ENCODE assay signal across 10 cellular contexts in genomic region chr10:45558406-45558805, GRCh38.
DNase-seq lines count a peak whose midpoint lies in the region; ATAC-seq and TF ChIP-seq lines count a peak whose summit lies in the region.
"Had no signal": no experiment of that assay in that cellular context is flagged by ENCODE, and none has a peak within 500 bp of the region (broad histone marks: within the 10 kb centered on the region; RNA-seq: fewer than 3 reads in every experiment).

No MANE protein-coding gene starts in this region.

- ATAC-seq in CD8-positive, alpha-beta T cell = no peak
- peak; percentile 37 for ATAC-seq in activated CD8-positive, alpha-beta T cell treated with anti-CD3 and anti-CD28 coated beads, Interleukin-2, amount 10 ng/mL, durations not matched to agents 7 days and 5 days
- ATAC-seq in naive B cell (ENCODE audit: low read depth in 2 of 2) = no peak
- no peak for ATAC-seq in GM19452 (IDR thresholded peaks at IDR 0.05; ENCODE audit: unreplicated experiment)
- ATAC-seq: heart right ventricle had no signal

- DNase-seq in CD8-positive, alpha-beta T cell = no peak
- DNase-seq in HL-60 (ENCODE audit: low read depth in 1 of 2, low spot score in 1 of 2) = peak in 1 of 2 experiments; percentile 25
- no peak for DNase-seq in activated CD8-positive, alpha-beta T cell treated with anti-CD3 and anti-CD28 coated beads, Interleukin-2, amount 10 ng/mL, durations not matched to agents 7 days and 5 days
- no peak for DNase-seq in naive B cell
- DNase-seq in stimulated activated CD4-positive, alpha-beta T cell treated with anti-CD3 and anti-CD28 coated beads, Interleukin-2, amount 100 ng/mL, for 24 hours = no peak
- DNase-seq in mammary epithelial cell = no peak
- DNase-seq: heart right ventricle, NCI-H1436 treated with DMSO at 0.1 percent for 48 hours, OCI-M1 had no signal

- no peak for TF ChIP-seq CTCF in CD8-positive, alpha-beta T cell (IDR thresholded peaks at IDR 0.05)
- TF ChIP-seq CTCF in HL-60 (IDR thresholded peaks at IDR 0.05; ENCODE audit: insufficient read depth, low read length) (no peak), mammary epithelial cell (conservative IDR thresholded peaks at IDR 0.05 in 1 of 2, IDR thresholded peaks at IDR 0.05 in 1 of 2; ENCODE audit: extremely low read depth in 1 of 2, insufficient read depth in 1 of 2, low read depth in 1 of 2, low read length in 2 of 2) (no peak)

- POLR2A ChIA-PET in CD8-positive, alpha-beta T cell (lab: Charles Lee) = no interaction called here
- POLR2A ChIA-PET in activated CD8-positive, alpha-beta T cell treated with anti-CD3 and anti-CD28 coated beads, Interleukin-2, amount 10 ng/mL, durations not matched to agents 7 days and 5 days (lab: Charles Lee) = no interaction called here

- H3K27me3 Mint-ChIP-seq in CD8-positive, alpha-beta T cell (ENCODE audit: low read depth) = no peaks in the 10 kb centered on the region
- no peaks in the 10 kb centered on the region for H3K27me3 Mint-ChIP-seq in activated CD8-positive, alpha-beta T cell treated with anti-CD3 and anti-CD28 coated beads, Interleukin-2, amount 10 ng/mL, durations not matched to agents 7 days and 5 days (ENCODE audit: low read depth)
- H3K27me3 Mint-ChIP-seq in naive B cell = no peaks in the 10 kb centered on the region

- H2AFZ ChIP-seq in mammary epithelial cell (ENCODE audit: low read depth, low read length) = no peak overlapping the region

- WGBS in mammary epithelial cell (ENCODE audit: low coverage, missing lambda C conversion rate) = 84% methylated on average over 7 of the region's 7 CpGs

- H3K27me3 ChIP-seq in CD8-positive, alpha-beta T cell (ENCODE audit: insufficient read depth, low read length) = no peaks in the 10 kb centered on the region
- H3K27me3 ChIP-seq in HL-60 (ENCODE audit: insufficient read depth, poor library complexity, severe bottlenecking) (no peaks in the 10 kb centered on the region), mammary epithelial cell (ENCODE audit: insufficient read depth, low read length) (no peaks in the 10 kb centered on the region)
- H3K27me3 ChIP-seq: heart right ventricle had no signal

- in situ Hi-C loops in mammary epithelial cell (cut with MboI; ENCODE audit: low sequenced_read_pairs in 2 of 2) = no loop called here

- CTCF ChIA-PET in CD8-positive, alpha-beta T cell (lab: Charles Lee) = no interaction called here
- CTCF ChIA-PET in activated CD8-positive, alpha-beta T cell treated with anti-CD3 and anti-CD28 coated beads, Interleukin-2, amount 10 ng/mL, durations not matched to agents 7 days and 5 days (lab: Charles Lee) = no interaction called here
- CTCF ChIA-PET in mammary epithelial cell (lab: Charles Lee; ENCODE audit: low non-redundant PET) = no interaction called here

- no peaks in the 10 kb centered on the region for H3K36me3 ChIP-seq in CD8-positive, alpha-beta T cell (ENCODE audit: insufficient read depth, low read length)
- no peaks in the 10 kb centered on the region for H3K36me3 ChIP-seq in mammary epithelial cell (ENCODE audit: insufficient read depth, low read length)

- peak overlapping the region; percentile 16 for H3K27ac Mint-ChIP-seq in CD8-positive, alpha-beta T cell
- peak overlapping the region; percentile 59 for H3K27ac Mint-ChIP-seq in activated CD8-positive, alpha-beta T cell treated with anti-CD3 and anti-CD28 coated beads, Interleukin-2, amount 10 ng/mL, durations not matched to agents 7 days and 5 days
- peak overlapping the region in 4 of 6 donors; percentile 22 to 87 (median 36) for H3K27ac Mint-ChIP-seq in naive B cell

- no peaks in the 10 kb centered on the region for H3K9me3 Mint-ChIP-seq in CD8-positive, alpha-beta T cell
- no peaks in the 10 kb centered on the region for H3K9me3 Mint-ChIP-seq in activated CD8-positive, alpha-beta T cell treated with anti-CD3 and anti-CD28 coated beads, Interleukin-2, amount 10 ng/mL, durations not matched to agents 7 days and 5 days (ENCODE audit: insufficient read depth)
- peaks cover 0 to 2% (median 0%) of the 10 kb centered on the region in 7 donors for H3K9me3 Mint-ChIP-seq in naive B cell

- H3K4me1 ChIP-seq in CD8-positive, alpha-beta T cell (ENCODE audit: insufficient read depth, low read length) = peaks cover 34% of the 10 kb centered on the region
- peaks cover 3% of the 10 kb centered on the region for H3K4me1 ChIP-seq in mammary epithelial cell (ENCODE audit: insufficient read depth, low read length)

- peaks cover 3% of the 10 kb centered on the region for H3K79me2 ChIP-seq in mammary epithelial cell (ENCODE audit: insufficient read depth, low read length)

- BruUV-seq in mammary epithelial cell (replicated peaks; lab: Mats Ljungman, UMichigan) = no TSS peak

- intact Hi-C loops in CD8-positive, alpha-beta T cell (cut with DNase I, micrococcal nuclease) = no loop called here
- intact Hi-C loops in mammary epithelial cell (cut with micrococcal nuclease) = no loop called here

- dilution Hi-C loops in mammary epithelial cell (cut with HindIII; ENCODE audit: low sequenced_read_pairs) = no loop called here

- no peak overlapping the region for H3K9ac ChIP-seq in mammary epithelial cell (ENCODE audit: insufficient read depth, low read length)

- no peaks in the 10 kb centered on the region for H4K20me1 ChIP-seq in mammary epithelial cell (ENCODE audit: insufficient read depth, low read length)

- H3K27ac ChIP-seq in CD8-positive, alpha-beta T cell (ENCODE audit: low read depth, low read length) = no peak overlapping the region
- H3K27ac ChIP-seq in HL-60 (replicated peaks) (peak overlapping the region; percentile 60; the same call in 1 of the 2 replicates), mammary epithelial cell (ENCODE audit: insufficient read depth, low read depth, low read length) (no peak overlapping the region)

- H3K4me3 Mint-ChIP-seq in CD8-positive, alpha-beta T cell = peak overlapping the region; percentile 26
- peak overlapping the region; percentile 27 for H3K4me3 Mint-ChIP-seq in activated CD8-positive, alpha-beta T cell treated with anti-CD3 and anti-CD28 coated beads, Interleukin-2, amount 10 ng/mL, durations not matched to agents 7 days and 5 days
- peak overlapping the region in 6 of 8 donors; percentile 2 to 65 (median 32) for H3K4me3 Mint-ChIP-seq in naive B cell

- peaks cover 43% of the 10 kb centered on the region for H3K4me1 Mint-ChIP-seq in CD8-positive, alpha-beta T cell (ENCODE audit: low read depth)
- peaks cover 38% of the 10 kb centered on the region for H3K4me1 Mint-ChIP-seq in activated CD8-positive, alpha-beta T cell treated with anti-CD3 and anti-CD28 coated beads, Interleukin-2, amount 10 ng/mL, durations not matched to agents 7 days and 5 days (ENCODE audit: low read depth)
- peaks cover 37 to 64% (median 46%) of the 10 kb centered on the region in 3 donors for H3K4me1 Mint-ChIP-seq in naive B cell

- peaks cover 15% of the 10 kb centered on the region for H3K36me3 Mint-ChIP-seq in CD8-positive, alpha-beta T cell
- H3K36me3 Mint-ChIP-seq in activated CD8-positive, alpha-beta T cell treated with anti-CD3 and anti-CD28 coated beads, Interleukin-2, amount 10 ng/mL, durations not matched to agents 7 days and 5 days (ENCODE audit: low read depth) = peaks cover 12% of the 10 kb centered on the region
- peaks cover 0 to 8% of the 10 kb centered on the region in 2 donors for H3K36me3 Mint-ChIP-seq in naive B cell

- no peaks in the 10 kb centered on the region for H3K9me3 ChIP-seq in CD8-positive, alpha-beta T cell (ENCODE audit: low read length)
- no peaks in the 10 kb centered on the region for H3K9me3 ChIP-seq in mammary epithelial cell (replicated peaks; ENCODE audit: insufficient read depth, low read length)
- H3K9me3 ChIP-seq: heart right ventricle had no signal

- no peak overlapping the region for H3K4me2 ChIP-seq in mammary epithelial cell (ENCODE audit: insufficient read depth, low read depth, low read length)

- no peak overlapping the region for H3K4me3 ChIP-seq in CD8-positive, alpha-beta T cell (ENCODE audit: low read depth, low read length)
- H3K4me3 ChIP-seq in HL-60 (replicated peaks; ENCODE audit: insufficient read depth, low read length) = no peak overlapping the region
- no peak overlapping the region for H3K4me3 ChIP-seq in mammary epithelial cell (replicated peaks in 1 of 3; ENCODE audit: insufficient read depth in 1 of 3, low read depth in 2 of 3, low read length in 3 of 3)
- H3K4me3 ChIP-seq: heart right ventricle had no signal
